In genomic region chr16:66536525-66536924, GRCh38 we compare ENCODE assay signal across 23 cellular contexts. TPM values are rescaled to one million over a fixed set of nuclear protein-coding genes. Genes with fewer than 3 reads are reported as not detected.
"Had no signal": no experiment of that assay in that cellular context is flagged by ENCODE, and none has a peak within 500 bp of the region (broad histone marks: within the 10 kb centered on the region; RNA-seq: fewer than 3 reads in every experiment).

No MANE protein-coding gene starts in this region.

- H3K9me3 Mint-ChIP-seq: dendritic cell treated with granulocyte-macrophage colony-stimulating factor and Interleukin-4, amounts not matched to agents 40 ng/mL and 50 ng/mL, for 4 days; effector memory CD8-positive, alpha-beta T cell; naive B cell; nephron had no signal

- H3K4me1 ChIP-seq: gastroesophageal sphincter, psoas muscle, stomach had no signal

- H3K9me3 ChIP-seq: esophagus squamous epithelium, gastroesophageal sphincter, left ventricle myocardium inferior, psoas muscle, stomach had no signal

- DNase-seq: effector memory CD8-positive, alpha-beta T cell; esophagus squamous epithelium; foreskin fibroblast; glutamatergic neuron; islet precursor cell; left ventricle myocardium inferior; mesenchymal stem cell; midbrain; naive B cell; psoas muscle; retina; stimulated activated CD4-positive, alpha-beta T cell treated with anti-CD3 and anti-CD28 coated beads, Interleukin-2, amount 100 ng/mL, for 24 hours; stimulated activated CD4-positive, alpha-beta T cell treated with anti-CD3 and anti-CD28 coated beads, Interleukin-4, amount 100 ng/mL, for 4 hours; stimulated activated naive CD4-positive, alpha-beta T cell; stomach; trophoblast cell had no signal

- ATAC-seq: effector memory CD8-positive, alpha-beta T cell; gastroesophageal sphincter; psoas muscle; sciatic nerve had no signal

- H3K4me3 ChIP-seq: esophagus squamous epithelium, gastroesophageal sphincter, left ventricle myocardium inferior, lung, psoas muscle, stomach had no signal

- H3K27ac Mint-ChIP-seq: dendritic cell treated with granulocyte-macrophage colony-stimulating factor and Interleukin-4, amounts not matched to agents 40 ng/mL and 50 ng/mL, for 4 days; effector memory CD8-positive, alpha-beta T cell; nephron had no signal

- H3K36me3 Mint-ChIP-seq: naive B cell had no signal

- H3K27me3 Mint-ChIP-seq: dendritic cell treated with granulocyte-macrophage colony-stimulating factor and Interleukin-4, amounts not matched to agents 40 ng/mL and 50 ng/mL, for 4 days; effector memory CD8-positive, alpha-beta T cell; naive B cell had no signal

- H3K27ac ChIP-seq: esophagus squamous epithelium, gastroesophageal sphincter, left ventricle myocardium inferior, psoas muscle, stomach had no signal

- H3K27me3 ChIP-seq: esophagus squamous epithelium, gastroesophageal sphincter, stomach had no signal

- H3K4me3 Mint-ChIP-seq: dendritic cell treated with granulocyte-macrophage colony-stimulating factor and Interleukin-4, amounts not matched to agents 40 ng/mL and 50 ng/mL, for 4 days; effector memory CD8-positive, alpha-beta T cell; naive B cell; nephron had no signal

RNA-seq across cellular contexts. Expression of gene CMTM1, which starts 29.7 kb away (rescaled TPM):
- total RNA-seq: skeletal muscle tissue, stomach had no signal

RNA-seq across cellular contexts. Expression of gene CMTM2, which starts 42.7 kb away (rescaled TPM):
- total RNA-seq: esophagus squamous epithelium, gastroesophageal sphincter, left ventricle myocardium inferior, psoas muscle, skeletal muscle tissue, stomach, urinary bladder had no signal
- polyA plus RNA-seq: urinary bladder had no signal
